Comparison of ENCODE assay signal across 13 cellular contexts in genomic region chr7:4861227-4861626, GRCh38. TPM values are rescaled to one million over a fixed set of nuclear protein-coding genes. Genes with fewer than 3 reads are reported as not detected.
A peak's percentile ranks its signal among the peaks of the same experiment; 100 is the strongest.
DNase-seq lines count a peak whose midpoint lies in the region; ATAC-seq, FAIRE-seq and TF ChIP-seq lines count a peak whose summit lies in the region.
"Had no signal": no experiment of that assay in that cellular context is flagged by ENCODE, and none has a peak within 500 bp of the region (broad histone marks: within the 10 kb centered on the region; RNA-seq: fewer than 3 reads in every experiment).

No MANE protein-coding gene starts in this region.

- peak overlapping the region in 6 of 7 donors; percentile 0 to 68 (median 63) for H3K4me3 Mint-ChIP-seq in CD8-positive, alpha-beta memory T cell
- H3K4me3 Mint-ChIP-seq in IgD-negative memory B cell, result peak overlapping the region; percentile 64 to 92 (median 74)
- H3K4me3 Mint-ChIP-seq in effector memory CD8-positive, alpha-beta T cell, result peak overlapping the region; percentile 56 to 65
- peak overlapping the region in 2 of 8 donors; percentile 8 to 38 for H3K4me3 Mint-ChIP-seq in CD4-positive, alpha-beta memory T cell
- H3K4me3 Mint-ChIP-seq: activated T-helper 17 cell treated with anti-CD3 and anti-CD28 coated beads, Interleukin-2, amount 50 U/mL, for 72 hours had no signal

- peaks cover 0 to 2% (median 0%) of the 10 kb centered on the region in 3 donors for H3K36me3 Mint-ChIP-seq in CD8-positive, alpha-beta memory T cell
- no peaks in the 10 kb centered on the region for H3K36me3 Mint-ChIP-seq in IgD-negative memory B cell
- H3K36me3 Mint-ChIP-seq in effector memory CD8-positive, alpha-beta T cell (ENCODE audit: insufficient read depth), result no peaks in the 10 kb centered on the region
- no peaks in the 10 kb centered on the region for H3K36me3 Mint-ChIP-seq in CD4-positive, alpha-beta memory T cell

- H3K79me2 ChIP-seq in OCI-LY7 (ENCODE audit: insufficient read depth, low read depth, low read length), result no peaks in the 10 kb centered on the region

- BruUV-seq in OCI-LY7 (replicated peaks; lab: Mats Ljungman, UMichigan), result no TSS peak

- H3K36me3 ChIP-seq in CD8-positive, alpha-beta memory T cell (ENCODE audit: insufficient read depth, low read length), result no peaks in the 10 kb centered on the region
- no peaks in the 10 kb centered on the region for H3K36me3 ChIP-seq in psoas muscle (ENCODE audit: insufficient read depth in 1 of 2, low read depth in 1 of 2)
- H3K36me3 ChIP-seq in OCI-LY7 (ENCODE audit: insufficient read depth, low read length), result no peaks in the 10 kb centered on the region
- H3K36me3 ChIP-seq in CD4-positive, alpha-beta memory T cell (ENCODE audit: insufficient read depth, low read length), result no peaks in the 10 kb centered on the region

- no peak overlapping the region for H3K27ac ChIP-seq in CD8-positive, alpha-beta memory T cell (ENCODE audit: low read depth, low read length)
- no peak overlapping the region for H3K27ac ChIP-seq in psoas muscle
- no peak overlapping the region for H3K27ac ChIP-seq in OCI-LY7 (ENCODE audit: low read depth, low read length, poor library complexity, severe bottlenecking)
- no peak overlapping the region for H3K27ac ChIP-seq in CD4-positive, alpha-beta memory T cell (ENCODE audit: low read depth, low read length)

- H3K9me2 ChIP-seq in OCI-LY7 (ENCODE audit: insufficient read depth, low read length), result no peaks in the 10 kb centered on the region; the same call in 1 of the 2 replicates

- H3K27me3 ChIP-seq in CD8-positive, alpha-beta memory T cell (ENCODE audit: insufficient read depth, low read length, poor library complexity, severe bottlenecking), result peaks cover 6% of the 10 kb centered on the region
- H3K27me3 ChIP-seq in psoas muscle (ENCODE audit: insufficient read depth in 3 of 3, low read length in 2 of 3), result peaks cover 0 to 43% (median 8%) of the 10 kb centered on the region in 3 donors
- peaks cover 5% of the 10 kb centered on the region for H3K27me3 ChIP-seq in CD4-positive, alpha-beta memory T cell (ENCODE audit: insufficient read depth, low read length)

- no peak for FAIRE-seq in D721Med (lab: Jason Lieb, UNC)

- no peak for TF ChIP-seq CTCF in psoas muscle (IDR thresholded peaks at IDR 0.05)
- no peak for TF ChIP-seq CTCF in OCI-LY7 (conservative IDR thresholded peaks at IDR 0.05; ENCODE audit: low read length)
- no peak for TF ChIP-seq CTCF in D721Med (IDR thresholded peaks at IDR 0.05; ENCODE audit: insufficient read depth, missing control alignments)

- POLR2A ChIA-PET in CD8-positive, alpha-beta memory T cell (lab: Charles Lee), result no interaction called here
- POLR2A ChIA-PET in OCI-LY7 (lab: Charles Lee), result no interaction called here
- POLR2A ChIA-PET in CD4-positive, alpha-beta memory T cell (lab: Charles Lee; ENCODE audit: partially characterized antibody), result no interaction called here

- peak overlapping the region in 2 of 8 donors; percentile 35 to 43 for H3K27ac Mint-ChIP-seq in CD8-positive, alpha-beta memory T cell
- H3K27ac Mint-ChIP-seq in IgD-negative memory B cell, result peak overlapping the region in 2 of 3 donors; percentile 78 to 84
- peak overlapping the region in 1 of 2 donors; percentile 53 for H3K27ac Mint-ChIP-seq in effector memory CD8-positive, alpha-beta T cell
- H3K27ac Mint-ChIP-seq in CD4-positive, alpha-beta memory T cell, result no peak overlapping the region
- H3K27ac Mint-ChIP-seq: activated T-helper 17 cell treated with anti-CD3 and anti-CD28 coated beads, Interleukin-2, amount 50 U/mL, for 72 hours had no signal

- H4K20me1 ChIP-seq in OCI-LY7 (ENCODE audit: insufficient read depth, low read length), result no peaks in the 10 kb centered on the region

- no peak overlapping the region for H3K4me3 ChIP-seq in CD8-positive, alpha-beta memory T cell (ENCODE audit: low read length)
- H3K4me3 ChIP-seq in psoas muscle (peak overlapping the region; percentile 39), OCI-LY7 (ENCODE audit: low read depth, low read length, poor library complexity, severe bottlenecking) (no peak overlapping the region)
- no peak overlapping the region for H3K4me3 ChIP-seq in CD4-positive, alpha-beta memory T cell (ENCODE audit: low read length in 2 of 2)

- H3K9me3 Mint-ChIP-seq in CD8-positive, alpha-beta memory T cell, result peaks cover 0 to 14% (median 4%) of the 10 kb centered on the region in 5 donors
- peaks cover 3 to 19% (median 9%) of the 10 kb centered on the region in 3 donors for H3K9me3 Mint-ChIP-seq in IgD-negative memory B cell
- no peaks in the 10 kb centered on the region for H3K9me3 Mint-ChIP-seq in effector memory CD8-positive, alpha-beta T cell
- H3K9me3 Mint-ChIP-seq in CD4-positive, alpha-beta memory T cell, result peaks cover 0 to 12% (median 7%) of the 10 kb centered on the region in 8 donors

- intact Hi-C loops in psoas muscle (cut with DNase I), result no loop called here
- intact Hi-C loops in OCI-LY7 (cut with micrococcal nuclease; ENCODE audit: unreplicated experiment), result no loop called here
- intact Hi-C loops in CD4-positive, alpha-beta memory T cell (cut with micrococcal nuclease), result no loop called here

- WGBS in psoas muscle, 3 donors, result 86 to 91% (median 90%) methylated on average over 11 of the region's 11 CpGs

- ATAC-seq in effector memory CD8-positive, alpha-beta T cell (replicated peaks), result no peak
- no peak for ATAC-seq in psoas muscle
- ATAC-seq: activated CD4-positive, CD25-positive, alpha-beta regulatory T cell treated with anti-CD3 and anti-CD28 coated beads, Interleukin-2, amount 50 U/mL, for 24 hours; activated T-helper 17 cell treated with anti-CD3 and anti-CD28 coated beads, Interleukin-2, amount 50 U/mL, for 72 hours had no signal

- H3K4me1 ChIP-seq in CD8-positive, alpha-beta memory T cell (ENCODE audit: insufficient read depth, low read length), result no peaks in the 10 kb centered on the region
- H3K4me1 ChIP-seq in psoas muscle (no peaks in the 10 kb centered on the region), OCI-LY7 (ENCODE audit: insufficient read depth, low read length, poor library complexity, severe bottlenecking) (no peaks in the 10 kb centered on the region)
- no peaks in the 10 kb centered on the region for H3K4me1 ChIP-seq in CD4-positive, alpha-beta memory T cell (ENCODE audit: insufficient read depth, low read length)

- no peaks in the 10 kb centered on the region for H3K9me3 ChIP-seq in CD8-positive, alpha-beta memory T cell (ENCODE audit: low read length)
- H3K9me3 ChIP-seq in psoas muscle, result peaks cover 4% of the 10 kb centered on the region
- no peaks in the 10 kb centered on the region for H3K9me3 ChIP-seq in OCI-LY7 (ENCODE audit: low read length)
- no peaks in the 10 kb centered on the region for H3K9me3 ChIP-seq in CD4-positive, alpha-beta memory T cell (ENCODE audit: control insufficient read depth in 1 of 2, low read length in 2 of 2)

- H3K27me3 Mint-ChIP-seq in CD8-positive, alpha-beta memory T cell, result peaks cover 20 to 82% of the 10 kb centered on the region in 2 donors
- H3K27me3 Mint-ChIP-seq in IgD-negative memory B cell, result peaks cover 23% of the 10 kb centered on the region
- peaks cover 48 to 60% of the 10 kb centered on the region in 2 donors for H3K27me3 Mint-ChIP-seq in effector memory CD8-positive, alpha-beta T cell
- H3K27me3 Mint-ChIP-seq in CD4-positive, alpha-beta memory T cell, result peaks cover 34 to 40% of the 10 kb centered on the region in 2 donors

- peaks cover 0 to 5% (median 0%) of the 10 kb centered on the region in 3 donors for H3K4me1 Mint-ChIP-seq in CD8-positive, alpha-beta memory T cell
- peaks cover 2 to 5% (median 3%) of the 10 kb centered on the region in 3 donors for H3K4me1 Mint-ChIP-seq in IgD-negative memory B cell
- H3K4me1 Mint-ChIP-seq in effector memory CD8-positive, alpha-beta T cell (ENCODE audit: low read depth in 2 of 2), result peaks cover 4 to 5% of the 10 kb centered on the region in 2 donors
- peaks cover 0 to 12% (median 2%) of the 10 kb centered on the region in 4 donors for H3K4me1 Mint-ChIP-seq in CD4-positive, alpha-beta memory T cell
- H3K4me1 Mint-ChIP-seq: activated T-helper 17 cell treated with anti-CD3 and anti-CD28 coated beads, Interleukin-2, amount 50 U/mL, for 72 hours had no signal

- no peak overlapping the region for H3K4me2 ChIP-seq in OCI-LY7 (ENCODE audit: low read length)

- CTCF ChIA-PET in CD8-positive, alpha-beta memory T cell (lab: Charles Lee), result no interaction called here
- CTCF ChIA-PET in OCI-LY7 (lab: Charles Lee; ENCODE audit: unreplicated experiment), result no interaction called here
- CTCF ChIA-PET in CD4-positive, alpha-beta memory T cell (lab: Charles Lee; ENCODE audit: partially characterized antibody), result interaction anchor here (1.0 kb wide), 1 partner anchor 15 kb away, joined by 3 read pairs; no protein-coding TSS in a partner anchor

- DNase-seq in CD8-positive, alpha-beta memory T cell, result no peak
- DNase-seq in effector memory CD8-positive, alpha-beta T cell, result no peak
- DNase-seq in psoas muscle (no peak), OCI-LY7 (ENCODE audit: low spot score) (no peak), D721Med (ENCODE audit: insufficient read length, low spot score) (no peak), dermis blood vessel endothelial cell (no peak)
- DNase-seq in CD4-positive, alpha-beta memory T cell, result no peak
- DNase-seq: C1 segment of cervical spinal cord, KBM-7, NCI-H2029 had no signal

- no peak overlapping the region for H2AFZ ChIP-seq in OCI-LY7 (ENCODE audit: low read length)

RNA-seq across cellular contexts. Expression of gene PAPOLB, which starts 0.6 kb away (rescaled TPM):
- not detected for total RNA-seq in CD8-positive, alpha-beta memory T cell
- not detected for polyA plus RNA-seq in CD8-positive, alpha-beta memory T cell
- not detected for polyA plus RNA-seq in IgD-negative memory B cell
- under 1 TPM in 1 of 4 donors, not detected in 3; 0.11 TPM for total RNA-seq in psoas muscle
- polyA plus RNA-seq in psoas muscle, result under 1 TPM in 1 of 3 donors, not detected in 2; 0.01 TPM
- total RNA-seq in OCI-LY7 (2014; rRNA removed; shearing (Covaris generic)), result not detected in 2 replicates
- 0.07 TPM in 1 of 2 replicates, not detected in the other for total RNA-seq in OCI-LY7 (2022)
- total RNA-seq in dermis blood vessel endothelial cell, result 0.23 and 0.34 TPM in 2 replicates
- total RNA-seq in CD4-positive, alpha-beta memory T cell, result not detected
- not detected for polyA plus RNA-seq in CD4-positive, alpha-beta memory T cell
- total RNA-seq: activated T-helper 17 cell treated with anti-CD3 and anti-CD28 coated beads, Interleukin-2, amount 50 U/mL, for 72 hours had no signal

RNA-seq across cellular contexts. Expression of gene RADIL, which starts 22.3 kb away (rescaled TPM):
- total RNA-seq in CD8-positive, alpha-beta memory T cell, result under 1 TPM; 0.04 to 0.20 TPM
- polyA plus RNA-seq in CD8-positive, alpha-beta memory T cell, result not detected
- not detected for polyA plus RNA-seq in IgD-negative memory B cell
- 1 to 10 TPM; 2.3 to 3.7 (median 2.8) TPM for total RNA-seq in psoas muscle
- polyA plus RNA-seq in psoas muscle, result 1 to 10 TPM in 2 of 3 donors, under 1 TPM in 1; 0.65 to 3.8 (median 1.1) TPM
- total RNA-seq in OCI-LY7 (2014; rRNA removed; shearing (Covaris generic)), result not detected in 2 replicates
- total RNA-seq in OCI-LY7 (2022), result 0.24 and 0.34 TPM in 2 replicates
- 3.9 and 4.1 TPM in 2 replicates for total RNA-seq in dermis blood vessel endothelial cell
- not detected for total RNA-seq in CD4-positive, alpha-beta memory T cell
- polyA plus RNA-seq in CD4-positive, alpha-beta memory T cell, result not detected

Comparison
In these comparisons a context has a peak if more than half of its experiments do, and no peak if none do; other contexts are left out.
1. H3K27ac Mint-ChIP-seq: peak in IgD-negative memory B cell (2 of 3); none in CD4-positive, alpha-beta memory T cell (0 of 7).